Comparison of ENCODE assay signal across 16 cellular contexts in genomic region chr2:206526416-206526815, GRCh38.
DNase-seq lines count a peak whose midpoint lies in the region; ATAC-seq and TF ChIP-seq lines count a peak whose summit lies in the region.
"Had no signal": no experiment of that assay in that cellular context is flagged by ENCODE, and none has a peak within 500 bp of the region (broad histone marks: within the 10 kb centered on the region; RNA-seq: fewer than 3 reads in every experiment).

No MANE protein-coding gene starts in this region.

- no peak overlapping the region for H2AFZ ChIP-seq in parathyroid adenoma
- H2AFZ ChIP-seq: GM23248 had no signal

- no peak overlapping the region for H3K4me2 ChIP-seq in parathyroid adenoma (ENCODE audit: low read length)
- H3K4me2 ChIP-seq: BLaER1 had no signal

- H3K4me3 ChIP-seq in SJCRH30 (no peak overlapping the region), parathyroid adenoma (ENCODE audit: low read depth, low read length) (no peak overlapping the region)
- H3K4me3 ChIP-seq: BLaER1, GM23248 had no signal

- DNase-seq in DMS 273 (lab: John Stamatoyannopoulos, UW; ENCODE audit: unreplicated experiment) (peak; percentile 6), DMS 273 treated with DMSO at 0.1 percent for 48 hours (lab: John Stamatoyannopoulos, UW) (no peak), LHCN-M2 (ENCODE audit: low read depth) (peak; percentile 10), SJCRH30 (peak; percentile 9 to 53), cortex of kidney (lab: John Stamatoyannopoulos, UW) (no peak), NCI-H526 (lab: John Stamatoyannopoulos, UW) (no peak)
- DNase-seq: AML-193; Caco-2; CD8-positive, alpha-beta memory T cell; DMS79; GM23248 had no signal

- no peaks in the 10 kb centered on the region for H3K9me3 ChIP-seq in SJCRH30 (replicated peaks)
- H3K9me3 ChIP-seq in parathyroid adenoma (ENCODE audit: control insufficient read depth, low read length): no peaks in the 10 kb centered on the region
- H3K9me3 ChIP-seq: BLaER1, Caco-2 had no signal

- peaks cover 9% of the 10 kb centered on the region for H3K79me2 ChIP-seq in parathyroid adenoma

- H3K4me1 ChIP-seq in SJCRH30 (peaks cover 16% of the 10 kb centered on the region), parathyroid adenoma (peaks cover 48% of the 10 kb centered on the region)
- H3K4me1 ChIP-seq: BLaER1, Caco-2 had no signal

- no peak overlapping the region for H3K9ac ChIP-seq in parathyroid adenoma
- H3K9ac ChIP-seq: BLaER1, GM23248 had no signal

- no peak for TF ChIP-seq CTCF in parathyroid adenoma (IDR thresholded peaks at IDR 0.05)

- H3K27me3 ChIP-seq in SJCRH30 (no peaks in the 10 kb centered on the region), parathyroid adenoma (ENCODE audit: control insufficient read depth, insufficient read depth, low read length) (no peaks in the 10 kb centered on the region)
- H3K27me3 ChIP-seq: BLaER1 had no signal

- H3K36me3 ChIP-seq in SJCRH30 (peaks cover 2% of the 10 kb centered on the region; the same call in 1 of the 2 replicates), parathyroid adenoma (ENCODE audit: control insufficient read depth, insufficient read depth, low read length) (no peaks in the 10 kb centered on the region)
- H3K36me3 ChIP-seq: BLaER1 had no signal

- no peak for ATAC-seq in HG02610 (IDR thresholded peaks at IDR 0.05; ENCODE audit: unreplicated experiment)
- ATAC-seq: HCT116 had no signal

- H3K27ac ChIP-seq in SJCRH30 (no peak overlapping the region), parathyroid adenoma (peak overlapping the region; percentile 53)
- H3K27ac ChIP-seq: 22Rv1, BLaER1, GM23248 had no signal

Comparison
In these comparisons a context has a peak if more than half of its experiments do, and no peak if none do; other contexts are left out.
1. DNase-seq: peak in DMS 273 (single experiment), LHCN-M2 (single experiment) and SJCRH30 (2 of 2); none in DMS 273 treated with DMSO at 0.1 percent for 48 hours (single experiment), cortex of kidney (single experiment) and NCI-H526 (0 of 2).